ENCODE assay signal across 1 cellular context in the genomic region with DNA sequence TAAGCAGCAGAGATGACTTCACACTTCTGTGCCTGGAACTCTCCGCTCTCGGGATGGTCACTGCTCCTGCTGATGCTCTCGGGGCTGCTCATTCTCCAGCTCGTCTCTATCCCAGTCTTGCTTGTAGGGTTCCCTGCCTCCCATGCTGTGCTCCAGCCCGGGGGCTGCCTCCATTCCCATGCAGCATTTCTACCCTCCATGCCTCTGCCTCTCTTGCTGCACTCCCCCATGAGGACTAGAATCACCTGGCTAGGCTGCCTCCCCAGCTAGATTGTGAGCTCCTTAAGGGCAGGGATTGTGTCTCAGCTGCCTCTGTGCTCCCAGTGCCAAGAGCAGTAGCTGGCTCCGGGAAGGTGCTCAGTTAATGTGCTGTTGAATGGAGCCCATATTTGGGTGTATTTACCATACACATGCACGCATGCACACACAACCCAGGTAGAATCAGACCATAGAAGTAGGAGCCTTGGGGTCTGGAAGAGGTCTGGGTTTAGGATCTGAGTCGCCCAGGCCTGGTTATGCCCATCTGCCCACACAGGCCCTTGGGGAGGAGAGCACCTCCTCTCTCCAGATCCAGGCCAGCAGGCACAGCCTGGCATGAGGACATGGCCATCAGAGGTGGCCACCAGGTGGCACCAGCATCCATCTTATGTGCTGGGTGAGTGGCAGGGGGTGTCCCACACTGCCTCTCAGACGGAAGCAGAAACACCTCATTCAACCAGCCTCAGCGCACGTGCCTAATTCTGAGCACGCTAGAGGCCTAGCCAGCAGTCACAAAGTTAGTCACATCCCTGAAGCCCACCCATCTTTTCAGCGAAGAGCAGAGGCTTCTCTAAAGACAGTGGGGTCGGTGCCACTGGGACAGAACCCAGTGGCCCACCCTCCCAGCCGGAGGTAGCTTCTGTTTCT.
TF ChIP-seq lines count a peak whose summit lies in the region.

No MANE protein-coding gene starts in this region.

TF ChIP-seq in Ishikawa, 13 proteins besides CTCF, POLR2A, EP300 and RAD21:
- TF ChIP-seq, protein P1, sequence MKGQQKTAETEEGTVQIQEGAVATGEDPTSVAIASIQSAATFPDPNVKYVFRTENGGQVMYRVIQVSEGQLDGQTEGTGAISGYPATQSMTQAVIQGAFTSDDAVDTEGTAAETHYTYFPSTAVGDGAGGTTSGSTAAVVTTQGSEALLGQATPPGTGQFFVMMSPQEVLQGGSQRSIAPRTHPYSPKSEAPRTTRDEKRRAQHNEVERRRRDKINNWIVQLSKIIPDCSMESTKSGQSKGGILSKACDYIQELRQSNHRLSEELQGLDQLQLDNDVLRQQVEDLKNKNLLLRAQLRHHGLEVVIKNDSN (IDR thresholded peaks at IDR 0.05) = peak; percentile 50; the same call in 1 of the 2 replicates
- TF ChIP-seq, protein P2, sequence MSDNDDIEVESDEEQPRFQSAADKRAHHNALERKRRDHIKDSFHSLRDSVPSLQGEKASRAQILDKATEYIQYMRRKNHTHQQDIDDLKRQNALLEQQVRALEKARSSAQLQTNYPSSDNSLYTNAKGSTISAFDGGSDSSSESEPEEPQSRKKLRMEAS (IDR thresholded peaks at IDR 0.05) = peak; percentile 89
- TF ChIP-seq YY1 (IDR thresholded peaks at IDR 0.05; ENCODE audit: low read depth) = no peak
TF ChIP-seq in Ishikawa: peak in this region for 2.
